ENCODE assay signal across 8 cellular contexts in genomic region chr21:37366488-37367300, GRCh38. TPM values are rescaled to one million over a fixed set of nuclear protein-coding genes. Genes with fewer than 3 reads are reported as not detected.
DNase-seq lines count a peak whose midpoint lies in the region; ATAC-seq and TF ChIP-seq lines count a peak whose summit lies in the region.

DYRK1A (plus strand) TSS chr21:37366773; CDS start chr21:37420375, 53,602 bp downstream.

- H3K4me3 ChIP-seq in left ventricle myocardium inferior: peak within 1 kb of the TSS; percentile 79

- no peaks in the 10 kb centered on the region for H3K36me3 ChIP-seq in left ventricle myocardium inferior

- H3K36me3 Mint-ChIP-seq in T-helper 17 cell (ENCODE audit: low read depth) (peaks cover 6% of the 10 kb centered on the region), progenitor cell of endocrine pancreas (ENCODE audit: insufficient read depth) (no peaks in the 10 kb centered on the region)

- H3K4me1 Mint-ChIP-seq in T-helper 17 cell (peaks cover 36% of the 10 kb centered on the region), progenitor cell of endocrine pancreas (ENCODE audit: low read depth) (peaks cover 36% of the 10 kb centered on the region)

- peaks cover 56% of the 10 kb centered on the region for H3K4me1 ChIP-seq in left ventricle myocardium inferior

- intact Hi-C loops in left ventricle myocardium inferior (cut with micrococcal nuclease): loop anchor here (10.0 kb wide), 1 partner anchor 102 kb away; the partner anchor contains the start of gene VPS26C

- DNase-seq in NCI-H1694 treated with DMSO at 0.1 percent for 48 hours (lab: John Stamatoyannopoulos, UW): peak; percentile 99
- DNase-seq in T-helper 17 cell: peak; percentile 94 to 98 (median 97)
- DNase-seq in amygdala (lab: John Stamatoyannopoulos, UW): peak; percentile 46 to 100 (median 98)
- DNase-seq in left ventricle myocardium inferior: peak; percentile 97
- peak; percentile 98 for DNase-seq in progenitor cell of endocrine pancreas (ENCODE audit: low spot score, unreplicated experiment)
- peak; percentile 100 for DNase-seq in ureter (ENCODE audit: low spot score)

- H3K27me3 Mint-ChIP-seq in T-helper 17 cell (no peaks in the 10 kb centered on the region), progenitor cell of endocrine pancreas (no peaks in the 10 kb centered on the region)

- no peaks in the 10 kb centered on the region for H3K9me3 Mint-ChIP-seq in progenitor cell of endocrine pancreas (ENCODE audit: low read depth)

- peak; percentile 51 for TF ChIP-seq POLR2A in GM15510 (IDR thresholded peaks at IDR 0.05; ENCODE audit: borderline replicate concordance, extremely low read depth, insufficient read length)

- TF ChIP-seq CTCF in left ventricle myocardium inferior (IDR thresholded peaks at IDR 0.05; ENCODE audit: borderline replicate concordance): peak; percentile 14
- peak; percentile 17 for TF ChIP-seq CTCF in progenitor cell of endocrine pancreas (IDR thresholded peaks at IDR 0.05; ENCODE audit: unreplicated experiment)

- H3K9me3 ChIP-seq in T-helper 17 cell (ENCODE audit: control insufficient read depth, low read length, poor library complexity, severe bottlenecking): no peaks in the 10 kb centered on the region
- H3K9me3 ChIP-seq in left ventricle myocardium inferior (replicated peaks): no peaks in the 10 kb centered on the region

- ATAC-seq in HG02885 (IDR thresholded peaks at IDR 0.05; ENCODE audit: poor library complexity, unreplicated experiment) (peak; percentile 68), T-helper 17 cell (peak; percentile 86)

- peak within 1 kb of the TSS; percentile 100 for H3K27ac ChIP-seq in left ventricle myocardium inferior (replicated peaks)

- no peaks in the 10 kb centered on the region for H3K27me3 ChIP-seq in left ventricle myocardium inferior (ENCODE audit: low read depth)

- H3K4me3 Mint-ChIP-seq in T-helper 17 cell (peak within 1 kb of the TSS; percentile 97), progenitor cell of endocrine pancreas (ENCODE audit: low read depth) (peak within 1 kb of the TSS; percentile 96)

- peak within 1 kb of the TSS; percentile 98 for H3K27ac Mint-ChIP-seq in T-helper 17 cell
- H3K27ac Mint-ChIP-seq in progenitor cell of endocrine pancreas: peak within 1 kb of the TSS; percentile 100

RNA-seq across cellular contexts. Expression of gene DYRK1A, which starts in this region (rescaled TPM):
- total RNA-seq in T-helper 17 cell (100 to 1,000 TPM; 123 to 149 TPM), left ventricle myocardium inferior (64.6 TPM), progenitor cell of endocrine pancreas (83.5 and 90.3 TPM in 2 replicates), ureter (97.0 TPM)

Comparison
In these comparisons a context has a peak if more than half of its experiments do, and no peak if none do; other contexts are left out.
1. Peak in every context shown above with its lines: DNase-seq, ATAC-seq, H3K4me3 ChIP-seq and H3K27ac ChIP-seq.